In the genomic region with DNA sequence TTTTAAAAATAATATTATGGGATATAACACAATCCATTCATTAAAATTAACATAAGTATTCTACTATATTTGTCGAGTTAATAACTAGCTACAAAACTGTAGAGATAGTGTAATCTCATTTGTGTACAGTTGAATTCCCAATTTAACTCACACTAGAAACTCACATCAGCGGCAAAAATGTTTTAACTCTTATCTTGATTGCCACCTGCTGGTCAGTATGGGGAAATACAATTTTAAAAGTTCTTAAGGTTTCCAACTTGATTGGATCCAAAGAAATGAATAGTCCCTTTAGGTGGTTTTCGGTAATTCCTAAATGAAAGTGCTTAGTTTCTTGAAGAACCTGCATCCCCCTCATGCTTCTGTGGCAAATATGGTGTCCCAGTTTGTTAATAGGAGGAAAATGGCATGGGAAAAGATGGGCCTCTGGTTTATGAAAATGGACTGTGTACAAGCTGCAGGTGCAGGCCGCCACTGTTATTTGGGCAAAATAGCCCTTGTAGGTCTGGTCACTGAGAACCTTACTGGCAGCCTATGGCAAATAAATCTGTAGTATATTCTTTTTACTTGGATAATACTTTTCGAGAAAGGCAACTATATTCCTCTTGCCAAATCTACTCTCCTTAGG, we compare ENCODE assay signal across 8 cellular contexts. TPM values are rescaled to one million over a fixed set of nuclear protein-coding genes. Genes with fewer than 3 reads are reported as not detected.
A peak's percentile ranks its signal among the peaks of the same experiment; 100 is the strongest.
DNase-seq lines count a peak whose midpoint lies in the region; ATAC-seq and TF ChIP-seq lines count a peak whose summit lies in the region.

No MANE protein-coding gene starts in this region.

- no peaks in the 10 kb centered on the region for H3K27me3 Mint-ChIP-seq in WTC11 (ENCODE audit: low read depth)
- peaks cover 4 to 6% of the 10 kb centered on the region in 2 donors for H3K27me3 Mint-ChIP-seq in stimulated activated naive B cell treated with anti-CD40 and anti-IgM and Interleukin-4, amounts not matched to agents 10 μg/mL and 1 μg/mL and 100 μg/mL, for 72 hours

- H3K27me3 ChIP-seq in vagina, result no peaks in the 10 kb centered on the region

- peak; percentile 67 for ATAC-seq in GM21576 (IDR thresholded peaks at IDR 0.05; ENCODE audit: unreplicated experiment)
- ATAC-seq in WTC11, result peak; percentile 53
- no peak for ATAC-seq in stimulated activated naive B cell treated with anti-CD40 and anti-IgM and Interleukin-4, amounts not matched to agents 10 μg/mL and 1 μg/mL and 100 μg/mL, for 72 hours (replicated peaks)
- ATAC-seq in HG02840 (IDR thresholded peaks at IDR 0.05; ENCODE audit: low FRiP score, unreplicated experiment), result no peak

- H3K36me3 ChIP-seq in vagina, result no peaks in the 10 kb centered on the region

- TF ChIP-seq POLR2A in vagina (IDR thresholded peaks at IDR 0.05), result no peak

- no peak overlapping the region for H3K27ac Mint-ChIP-seq in WTC11
- no peak overlapping the region for H3K27ac Mint-ChIP-seq in stimulated activated naive B cell treated with anti-CD40 and anti-IgM and Interleukin-4, amounts not matched to agents 10 μg/mL and 1 μg/mL and 100 μg/mL, for 72 hours

- intact Hi-C loops in vagina (cut with DNase I), result loop anchor here (10.0 kb wide), 1 partner anchor 1660 kb away; no protein-coding TSS in a partner anchor

- no peak overlapping the region for H3K4me3 Mint-ChIP-seq in WTC11
- H3K4me3 Mint-ChIP-seq in stimulated activated naive B cell treated with anti-CD40 and anti-IgM and Interleukin-4, amounts not matched to agents 10 μg/mL and 1 μg/mL and 100 μg/mL, for 72 hours, result no peak overlapping the region

- no peaks in the 10 kb centered on the region for H3K9me3 Mint-ChIP-seq in WTC11
- no peaks in the 10 kb centered on the region for H3K9me3 Mint-ChIP-seq in stimulated activated naive B cell treated with anti-CD40 and anti-IgM and Interleukin-4, amounts not matched to agents 10 μg/mL and 1 μg/mL and 100 μg/mL, for 72 hours

- no peaks in the 10 kb centered on the region for H3K9me3 ChIP-seq in vagina

- H3K27ac ChIP-seq in vagina, result no peak overlapping the region

- no peaks in the 10 kb centered on the region for H3K4me1 ChIP-seq in vagina

- no peak overlapping the region for H3K4me3 ChIP-seq in vagina

- DNase-seq in COR-L47 (lab: John Stamatoyannopoulos, UW) (peak; percentile 32), NCI-H1694 treated with DMSO at 0.1 percent for 48 hours (lab: John Stamatoyannopoulos, UW) (peak; percentile 66), WTC11 (ENCODE audit: low spot score) (no peak), iris pigment epithelial cell (ENCODE audit: low read depth) (peak; percentile 42), vagina (ENCODE audit: extremely low spot score in 2 of 2) (no peak)
- no peak for DNase-seq in stimulated activated naive B cell treated with anti-CD40 and anti-IgM and Interleukin-4, amounts not matched to agents 10 μg/mL and 1 μg/mL and 100 μg/mL, for 72 hours

- H3K4me1 Mint-ChIP-seq in WTC11, result no peaks in the 10 kb centered on the region
- H3K4me1 Mint-ChIP-seq in stimulated activated naive B cell treated with anti-CD40 and anti-IgM and Interleukin-4, amounts not matched to agents 10 μg/mL and 1 μg/mL and 100 μg/mL, for 72 hours, result no peaks in the 10 kb centered on the region

- TF ChIP-seq CTCF in WTC11 (IDR thresholded peaks at IDR 0.05) (peak; percentile 66), vagina (IDR thresholded peaks at IDR 0.05) (peak; percentile 19 to 59 (median 30))

- POLR2A ChIA-PET in WTC11 (lab: Charles Lee), result no interaction called here

- H3K36me3 Mint-ChIP-seq in WTC11, result no peaks in the 10 kb centered on the region
- no peaks in the 10 kb centered on the region for H3K36me3 Mint-ChIP-seq in stimulated activated naive B cell treated with anti-CD40 and anti-IgM and Interleukin-4, amounts not matched to agents 10 μg/mL and 1 μg/mL and 100 μg/mL, for 72 hours

- CTCF ChIA-PET in WTC11 (lab: Charles Lee), result interaction anchor here (0.9 to 2.8 kb wide), 6 partner anchors 14 to 484 kb away, joined by 3 to 14 read pairs (median 4); no protein-coding TSS in a partner anchor

TF ChIP-seq in WTC11, 78 proteins besides CTCF, POLR2A, EP300 and RAD21 (continues in another document):
- no peak for TF ChIP-seq JAZF1 (CRISPR knock-in tag; IDR thresholded peaks at IDR 0.05)
- TF ChIP-seq HMGA2 (CRISPR knock-in tag; IDR thresholded peaks at IDR 0.05), result no peak
- no peak for TF ChIP-seq RELA (CRISPR knock-in tag; IDR thresholded peaks at IDR 0.05; ENCODE audit: borderline replicate concordance)
- TF ChIP-seq, protein P1, sequence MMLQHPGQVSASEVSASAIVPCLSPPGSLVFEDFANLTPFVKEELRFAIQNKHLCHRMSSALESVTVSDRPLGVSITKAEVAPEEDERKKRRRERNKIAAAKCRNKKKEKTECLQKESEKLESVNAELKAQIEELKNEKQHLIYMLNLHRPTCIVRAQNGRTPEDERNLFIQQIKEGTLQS (CRISPR knock-in tag; conservative IDR thresholded peaks at IDR 0.05), result no peak
- no peak for TF ChIP-seq ELF4 (CRISPR knock-in tag; IDR thresholded peaks at IDR 0.05; ENCODE audit: low read depth)
- TF ChIP-seq, protein P2, sequence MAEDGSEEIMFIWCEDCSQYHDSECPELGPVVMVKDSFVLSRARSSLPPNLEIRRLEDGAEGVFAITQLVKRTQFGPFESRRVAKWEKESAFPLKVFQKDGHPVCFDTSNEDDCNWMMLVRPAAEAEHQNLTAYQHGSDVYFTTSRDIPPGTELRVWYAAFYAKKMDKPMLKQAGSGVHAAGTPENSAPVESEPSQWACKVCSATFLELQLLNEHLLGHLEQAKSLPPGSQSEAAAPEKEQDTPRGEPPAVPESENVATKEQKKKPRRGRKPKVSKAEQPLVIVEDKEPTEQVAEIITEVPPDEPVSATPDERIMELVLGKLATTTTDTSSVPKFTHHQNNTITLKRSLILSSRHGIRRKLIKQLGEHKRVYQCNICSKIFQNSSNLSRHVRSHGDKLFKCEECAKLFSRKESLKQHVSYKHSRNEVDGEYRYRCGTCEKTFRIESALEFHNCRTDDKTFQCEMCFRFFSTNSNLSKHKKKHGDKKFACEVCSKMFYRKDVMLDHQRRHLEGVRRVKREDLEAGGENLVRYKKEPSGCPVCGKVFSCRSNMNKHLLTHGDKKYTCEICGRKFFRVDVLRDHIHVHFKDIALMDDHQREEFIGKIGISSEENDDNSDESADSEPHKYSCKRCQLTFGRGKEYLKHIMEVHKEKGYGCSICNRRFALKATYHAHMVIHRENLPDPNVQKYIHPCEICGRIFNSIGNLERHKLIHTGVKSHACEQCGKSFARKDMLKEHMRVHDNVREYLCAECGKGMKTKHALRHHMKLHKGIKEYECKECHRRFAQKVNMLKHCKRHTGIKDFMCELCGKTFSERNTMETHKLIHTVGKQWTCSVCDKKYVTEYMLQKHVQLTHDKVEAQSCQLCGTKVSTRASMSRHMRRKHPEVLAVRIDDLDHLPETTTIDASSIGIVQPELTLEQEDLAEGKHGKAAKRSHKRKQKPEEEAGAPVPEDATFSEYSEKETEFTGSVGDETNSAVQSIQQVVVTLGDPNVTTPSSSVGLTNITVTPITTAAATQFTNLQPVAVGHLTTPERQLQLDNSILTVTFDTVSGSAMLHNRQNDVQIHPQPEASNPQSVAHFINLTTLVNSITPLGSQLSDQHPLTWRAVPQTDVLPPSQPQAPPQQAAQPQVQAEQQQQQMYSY (CRISPR knock-in tag; IDR thresholded peaks at IDR 0.05), result no peak
- no peak for TF ChIP-seq ZNF232 (CRISPR knock-in tag; IDR thresholded peaks at IDR 0.05)
- TF ChIP-seq CREB1 (CRISPR knock-in tag; IDR thresholded peaks at IDR 0.05), result no peak
- no peak for TF ChIP-seq FOXP1 (CRISPR knock-in tag; IDR thresholded peaks at IDR 0.05; ENCODE audit: borderline replicate concordance)
- TF ChIP-seq, protein P3, sequence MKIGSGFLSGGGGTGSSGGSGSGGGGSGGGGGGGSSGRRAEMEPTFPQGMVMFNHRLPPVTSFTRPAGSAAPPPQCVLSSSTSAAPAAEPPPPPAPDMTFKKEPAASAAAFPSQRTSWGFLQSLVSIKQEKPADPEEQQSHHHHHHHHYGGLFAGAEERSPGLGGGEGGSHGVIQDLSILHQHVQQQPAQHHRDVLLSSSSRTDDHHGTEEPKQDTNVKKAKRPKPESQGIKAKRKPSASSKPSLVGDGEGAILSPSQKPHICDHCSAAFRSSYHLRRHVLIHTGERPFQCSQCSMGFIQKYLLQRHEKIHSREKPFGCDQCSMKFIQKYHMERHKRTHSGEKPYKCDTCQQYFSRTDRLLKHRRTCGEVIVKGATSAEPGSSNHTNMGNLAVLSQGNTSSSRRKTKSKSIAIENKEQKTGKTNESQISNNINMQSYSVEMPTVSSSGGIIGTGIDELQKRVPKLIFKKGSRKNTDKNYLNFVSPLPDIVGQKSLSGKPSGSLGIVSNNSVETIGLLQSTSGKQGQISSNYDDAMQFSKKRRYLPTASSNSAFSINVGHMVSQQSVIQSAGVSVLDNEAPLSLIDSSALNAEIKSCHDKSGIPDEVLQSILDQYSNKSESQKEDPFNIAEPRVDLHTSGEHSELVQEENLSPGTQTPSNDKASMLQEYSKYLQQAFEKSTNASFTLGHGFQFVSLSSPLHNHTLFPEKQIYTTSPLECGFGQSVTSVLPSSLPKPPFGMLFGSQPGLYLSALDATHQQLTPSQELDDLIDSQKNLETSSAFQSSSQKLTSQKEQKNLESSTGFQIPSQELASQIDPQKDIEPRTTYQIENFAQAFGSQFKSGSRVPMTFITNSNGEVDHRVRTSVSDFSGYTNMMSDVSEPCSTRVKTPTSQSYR (CRISPR knock-in tag; IDR thresholded peaks at IDR 0.05), result no peak
- TF ChIP-seq NFYB (CRISPR knock-in tag; conservative IDR thresholded peaks at IDR 0.05; ENCODE audit: low read depth), result no peak
- TF ChIP-seq, protein P4, sequence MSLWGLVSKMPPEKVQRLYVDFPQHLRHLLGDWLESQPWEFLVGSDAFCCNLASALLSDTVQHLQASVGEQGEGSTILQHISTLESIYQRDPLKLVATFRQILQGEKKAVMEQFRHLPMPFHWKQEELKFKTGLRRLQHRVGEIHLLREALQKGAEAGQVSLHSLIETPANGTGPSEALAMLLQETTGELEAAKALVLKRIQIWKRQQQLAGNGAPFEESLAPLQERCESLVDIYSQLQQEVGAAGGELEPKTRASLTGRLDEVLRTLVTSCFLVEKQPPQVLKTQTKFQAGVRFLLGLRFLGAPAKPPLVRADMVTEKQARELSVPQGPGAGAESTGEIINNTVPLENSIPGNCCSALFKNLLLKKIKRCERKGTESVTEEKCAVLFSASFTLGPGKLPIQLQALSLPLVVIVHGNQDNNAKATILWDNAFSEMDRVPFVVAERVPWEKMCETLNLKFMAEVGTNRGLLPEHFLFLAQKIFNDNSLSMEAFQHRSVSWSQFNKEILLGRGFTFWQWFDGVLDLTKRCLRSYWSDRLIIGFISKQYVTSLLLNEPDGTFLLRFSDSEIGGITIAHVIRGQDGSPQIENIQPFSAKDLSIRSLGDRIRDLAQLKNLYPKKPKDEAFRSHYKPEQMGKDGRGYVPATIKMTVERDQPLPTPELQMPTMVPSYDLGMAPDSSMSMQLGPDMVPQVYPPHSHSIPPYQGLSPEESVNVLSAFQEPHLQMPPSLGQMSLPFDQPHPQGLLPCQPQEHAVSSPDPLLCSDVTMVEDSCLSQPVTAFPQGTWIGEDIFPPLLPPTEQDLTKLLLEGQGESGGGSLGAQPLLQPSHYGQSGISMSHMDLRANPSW (CRISPR knock-in tag; conservative IDR thresholded peaks at IDR 0.05; ENCODE audit: low read depth), result no peak

RNA-seq across cellular contexts. Expression of gene SLC17A6, which starts 33.7 kb away (rescaled TPM):
- total RNA-seq in WTC11 (2021) (0.11 to 0.24 TPM (median 0.14 TPM) in 3 replicates), vagina (not detected)

Comparison
In these comparisons a context has a peak if more than half of its experiments do, and no peak if none do; other contexts are left out.
1. DNase-seq: peak in COR-L47 (single experiment), NCI-H1694 treated with DMSO at 0.1 percent for 48 hours (single experiment) and iris pigment epithelial cell (single experiment); none in WTC11 (single experiment), vagina (0 of 2) and stimulated activated naive B cell treated with anti-CD40 and anti-IgM and Interleukin-4, amounts not matched to agents 10 μg/mL and 1 μg/mL and 100 μg/mL, for 72 hours (single experiment).
2. ATAC-seq: peak in GM21576 (single experiment) and WTC11 (single experiment); none in stimulated activated naive B cell treated with anti-CD40 and anti-IgM and Interleukin-4, amounts not matched to agents 10 μg/mL and 1 μg/mL and 100 μg/mL, for 72 hours (0 of 2) and HG02840 (single experiment).